In genomic region chr3:61824553-61825135, GRCh38 we compare ENCODE assay signal across 21 cellular contexts.
DNase-seq lines count a peak whose midpoint lies in the region; ATAC-seq, FAIRE-seq and TF ChIP-seq lines count a peak whose summit lies in the region.
"Had no signal": no experiment of that assay in that cellular context is flagged by ENCODE, and none has a peak within 500 bp of the region (broad histone marks: within the 10 kb centered on the region; RNA-seq: fewer than 3 reads in every experiment).

No MANE protein-coding gene starts in this region.

- TF ChIP-seq CTCF in endothelial cell of umbilical vein (IDR thresholded peaks at IDR 0.05; ENCODE audit: extremely low read depth in 1 of 2, insufficient read depth in 1 of 2, low read depth in 1 of 2, low read length in 2 of 2) = no peak
- TF ChIP-seq CTCF in liver (IDR thresholded peaks at IDR 0.05; ENCODE audit: low read depth, low read length, missing input control) = no peak

- CTCF ChIA-PET in endothelial cell of umbilical vein (lab: Charles Lee) = interaction anchor here (1.8 kb wide), 1 partner anchor 364 kb away, joined by 6 read pairs; no protein-coding TSS in a partner anchor

- no peak for ATAC-seq in GM18873 (IDR thresholded peaks at IDR 0.05; ENCODE audit: low FRiP score, unreplicated experiment)
- ATAC-seq: HCT116, K562, Panc1 had no signal

- dilution Hi-C loops in endothelial cell of umbilical vein (cut with MboI; ENCODE audit: extremely low pct_ligation_motif_present, low sequenced_read_pairs) = no loop called here

- H3K27ac ChIP-seq in BLaER1 (no peak overlapping the region), endothelial cell of umbilical vein (ENCODE audit: insufficient read depth, low read depth, low read length) (no peak overlapping the region), liver (ENCODE audit: low read depth in 1 of 2, low read length in 2 of 2) (no peak overlapping the region)
- H3K27ac ChIP-seq: SJCRH30 had no signal

- no peaks in the 10 kb centered on the region for H4K20me1 ChIP-seq in BLaER1
- H4K20me1 ChIP-seq in endothelial cell of umbilical vein (replicated peaks; ENCODE audit: control insufficient read depth, extremely low read depth, insufficient read depth, low read length) = no peaks in the 10 kb centered on the region

- no peak overlapping the region for H3K4me3 ChIP-seq in BLaER1
- no peak overlapping the region for H3K4me3 ChIP-seq in endothelial cell of umbilical vein (replicated peaks in 1 of 3; ENCODE audit: insufficient read depth in 1 of 3, low read depth in 1 of 3, low read length in 3 of 3)
- no peak overlapping the region for H3K4me3 ChIP-seq in liver (ENCODE audit: low read depth in 1 of 3, low read length in 3 of 3)
- H3K4me3 ChIP-seq: K562, SJCRH30 had no signal

- H3K27me3 ChIP-seq in BLaER1 (no peaks in the 10 kb centered on the region), endothelial cell of umbilical vein (ENCODE audit: control insufficient read depth in 2 of 2, insufficient read depth in 2 of 2, low read length in 2 of 2) (no peaks in the 10 kb centered on the region), liver (ENCODE audit: control insufficient read depth in 4 of 4, insufficient read depth in 4 of 4, low read length in 3 of 4) (no peaks in the 10 kb centered on the region)
- H3K27me3 ChIP-seq: SJCRH30 had no signal

- 95% methylated on average over 2 of the region's 2 CpGs for WGBS in liver

- intact Hi-C loops in endothelial cell of umbilical vein (cut with micrococcal nuclease) = no loop called here
- intact Hi-C loops in posterior cingulate gyrus (cut with DNase I) = no loop called here

- H3K4me2 ChIP-seq in BLaER1 = peak overlapping the region; percentile 36
- H3K4me2 ChIP-seq in endothelial cell of umbilical vein (ENCODE audit: insufficient read depth, low read length) = peak overlapping the region; percentile 8

- no peak overlapping the region for H2AFZ ChIP-seq in endothelial cell of umbilical vein (ENCODE audit: low read depth, low read length)

- no peak overlapping the region for H3K9ac ChIP-seq in BLaER1
- no peak overlapping the region for H3K9ac ChIP-seq in endothelial cell of umbilical vein (replicated peaks; ENCODE audit: extremely low read depth, insufficient read depth, low read length)
- H3K9ac ChIP-seq in liver (ENCODE audit: low read depth in 1 of 2, low read length in 2 of 2) = no peak overlapping the region

- POLR2A ChIA-PET in endothelial cell of umbilical vein (lab: Charles Lee) = no interaction called here

- no peak for TF ChIP-seq POLR2A in endothelial cell of umbilical vein (IDR thresholded peaks at IDR 0.05; ENCODE audit: low read depth, low read length)

- H3K36me3 ChIP-seq in BLaER1 (no peaks in the 10 kb centered on the region), endothelial cell of umbilical vein (ENCODE audit: control insufficient read depth in 2 of 2, extremely low read depth in 1 of 2, insufficient read depth in 2 of 2, low read length in 2 of 2) (no peaks in the 10 kb centered on the region), liver (ENCODE audit: control insufficient read depth in 4 of 4, insufficient read depth in 3 of 4, low read depth in 1 of 4, low read length in 3 of 4) (no peaks in the 10 kb centered on the region)
- H3K36me3 ChIP-seq: SJCRH30 had no signal

- no TSS peak for BruUV-seq in endothelial cell of umbilical vein (replicated peaks; lab: Mats Ljungman, UMichigan)

- peak; percentile 4; the same call in 1 of the 2 replicates for TF ChIP-seq RAD21 in Ishikawa (IDR thresholded peaks at IDR 0.05; ENCODE audit: low read depth)
- no peak for TF ChIP-seq RAD21 in liver (IDR thresholded peaks at IDR 0.05)

- H3K4me1 ChIP-seq in BLaER1 (peaks cover 36% of the 10 kb centered on the region), endothelial cell of umbilical vein (ENCODE audit: control insufficient read depth, extremely low read depth, insufficient read depth, low read length) (peaks cover 30% of the 10 kb centered on the region), liver (ENCODE audit: control insufficient read depth in 4 of 4, insufficient read depth in 4 of 4, low read length in 3 of 4) (peaks cover 0 to 20% (median 5%) of the 10 kb centered on the region in 4 donors)
- H3K4me1 ChIP-seq: SJCRH30 had no signal

- peak; percentile 50 for DNase-seq in endothelial cell of umbilical vein (ENCODE audit: low read depth, low spot score)
- DNase-seq in DMS114 treated with DMSO at 0.1 percent for 48 hours (lab: John Stamatoyannopoulos, UW; ENCODE audit: unreplicated experiment) = no peak
- DNase-seq in posterior cingulate gyrus = no peak
- no peak for DNase-seq in activated T-cell treated with anti-CD3 and anti-CD28 coated beads, Interleukin-2, amount 50 U/mL, for 1 hour
- DNase-seq: GOT3, MM.1S, NCI-H1048, NCI-H1436, NCI-H1930, NCI-H226, NCI-H510A treated with DMSO at 0.1 percent for 48 hours, NCI-H748 treated with DMSO at 0.1 percent for 48 hours, SJCRH30 had no signal

- H3K9me1 ChIP-seq in endothelial cell of umbilical vein (replicated peaks; ENCODE audit: control insufficient read depth, extremely low read depth, insufficient read depth, low read length) = no peaks in the 10 kb centered on the region

- peak; percentile 63 for FAIRE-seq in endothelial cell of umbilical vein (lab: Jason Lieb, UNC)
- FAIRE-seq: GM12892, K562 had no signal

- H3K79me2 ChIP-seq in endothelial cell of umbilical vein (ENCODE audit: control insufficient read depth, insufficient read depth, low read length) = peaks cover 3% of the 10 kb centered on the region

- no peak for TF ChIP-seq EP300 in Ishikawa (IDR thresholded peaks at IDR 0.05; ENCODE audit: borderline replicate concordance)

- H3K9me3 ChIP-seq in BLaER1 = peaks cover 9% of the 10 kb centered on the region; the same call in 1 of the 2 replicates
- H3K9me3 ChIP-seq in endothelial cell of umbilical vein (replicated peaks; ENCODE audit: control insufficient read depth, insufficient read depth, low read length) = no peaks in the 10 kb centered on the region
- no peaks in the 10 kb centered on the region for H3K9me3 ChIP-seq in liver (ENCODE audit: control insufficient read depth in 4 of 4, low read length in 3 of 4)
- H3K9me3 ChIP-seq: SJCRH30 had no signal

TF ChIP-seq in Ishikawa, 13 proteins besides CTCF, POLR2A, EP300 and RAD21:
- 0 out of 2 replicates have a peak, but pooled peaks have one; percentile 29 for TF ChIP-seq MAX (IDR thresholded peaks at IDR 0.05)
- no peak for TF ChIP-seq CREB1 (IDR thresholded peaks at IDR 0.05; ENCODE audit: low read depth)
- TF ChIP-seq TEAD4 (IDR thresholded peaks at IDR 0.05) = 0 out of 2 replicates have a peak, but pooled peaks have one; percentile 22
- TF ChIP-seq, protein P1, sequence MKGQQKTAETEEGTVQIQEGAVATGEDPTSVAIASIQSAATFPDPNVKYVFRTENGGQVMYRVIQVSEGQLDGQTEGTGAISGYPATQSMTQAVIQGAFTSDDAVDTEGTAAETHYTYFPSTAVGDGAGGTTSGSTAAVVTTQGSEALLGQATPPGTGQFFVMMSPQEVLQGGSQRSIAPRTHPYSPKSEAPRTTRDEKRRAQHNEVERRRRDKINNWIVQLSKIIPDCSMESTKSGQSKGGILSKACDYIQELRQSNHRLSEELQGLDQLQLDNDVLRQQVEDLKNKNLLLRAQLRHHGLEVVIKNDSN (IDR thresholded peaks at IDR 0.05) = no peak
- no peak for TF ChIP-seq FOXM1 (IDR thresholded peaks at IDR 0.05; ENCODE audit: borderline replicate concordance, low read depth)

TF ChIP-seq in endothelial cell of umbilical vein, 7 proteins besides CTCF, POLR2A, EP300 and RAD21:
- TF ChIP-seq MYC (IDR thresholded peaks at IDR 0.05; ENCODE audit: low read depth, low read length) (no peak), MAX (IDR thresholded peaks at IDR 0.05; ENCODE audit: insufficient read depth, insufficient read length) (no peak), GATA2 (IDR thresholded peaks at IDR 0.05; ENCODE audit: insufficient read depth, insufficient read length, low read depth, low read length) (no peak), FOS (IDR thresholded peaks at IDR 0.05; ENCODE audit: borderline replicate concordance, insufficient read depth, low read length) (no peak), EZH2 (IDR thresholded peaks at IDR 0.05; ENCODE audit: borderline replicate concordance, low read depth, low read length, severe bottlenecking) (no peak), POLR2AphosphoS5 (IDR thresholded peaks at IDR 0.05; ENCODE audit: insufficient read depth, low read depth, low read length) (no peak), JUN (IDR thresholded peaks at IDR 0.05; ENCODE audit: borderline replicate concordance, insufficient read depth, insufficient read length, low read depth) (no peak)

TF ChIP-seq in liver, 16 proteins besides CTCF, POLR2A, EP300 and RAD21:
- TF ChIP-seq ZBTB33 (IDR thresholded peaks at IDR 0.05) (no peak), HNF4A (conservative IDR thresholded peaks at IDR 0.05) (peak; percentile 14 to 28)
